8 cellular contexts compared by ENCODE assay signal in the genomic region with DNA sequence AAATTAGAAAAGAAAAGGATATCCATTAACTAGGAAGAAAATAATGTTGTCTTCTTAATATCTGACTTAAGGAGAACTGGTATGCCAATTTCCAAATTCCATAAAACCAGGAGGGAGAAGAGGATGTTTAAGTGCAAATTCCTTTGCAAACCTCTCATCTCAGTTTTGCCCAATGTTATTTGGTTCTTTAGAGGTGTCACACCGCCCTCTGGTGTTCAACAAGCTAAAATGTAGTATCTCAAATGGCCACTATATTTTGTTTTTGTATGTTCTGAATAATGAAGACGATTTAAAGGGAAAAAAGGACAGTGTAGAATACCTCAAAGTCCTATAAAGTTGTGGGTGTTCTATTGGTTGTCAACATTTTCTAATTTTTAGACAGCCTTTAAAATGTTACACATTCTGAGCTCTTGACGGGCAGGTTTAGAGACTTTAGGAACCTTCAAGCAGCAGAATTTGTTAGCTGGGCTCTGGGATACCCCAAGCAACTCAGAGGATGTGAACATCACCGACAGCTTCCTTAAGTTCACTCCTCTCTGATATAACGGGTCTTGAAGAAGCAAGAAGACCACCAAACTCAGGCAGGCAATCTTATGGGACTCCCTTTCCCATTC.
DNase-seq lines count a peak whose midpoint lies in the region; ATAC-seq and TF ChIP-seq lines count a peak whose summit lies in the region.

No MANE protein-coding gene starts in this region.

- TF ChIP-seq POLR2A in transverse colon (IDR thresholded peaks at IDR 0.05) = no peak

- no peak overlapping the region for H3K4me3 Mint-ChIP-seq in CD4-positive, CD25-positive, alpha-beta regulatory T cell

- H3K36me3 Mint-ChIP-seq in CD4-positive, CD25-positive, alpha-beta regulatory T cell = no peaks in the 10 kb centered on the region

- in situ Hi-C loops in transverse colon (cut with MboI; ENCODE audit: low pct_ligation_motif_present in 1 of 4, low pct_unique_long_range_greater_than_20kb in 1 of 4, low sequenced_read_pairs in 3 of 4) = loop anchor here (5.0 to 25.0 kb wide), 5 partner anchors 413 to 752 kb away; no protein-coding TSS in a partner anchor

- peak in 2 of 3 donors; percentile 20 to 58 for DNase-seq in CD4-positive, CD25-positive, alpha-beta regulatory T cell
- DNase-seq in Jurkat, Clone E6-1 (ENCODE audit: low read depth, low spot score) = peak; percentile 51
- DNase-seq in RKO (ENCODE audit: low spot score) (peak; percentile 78), choroid plexus epithelial cell (ENCODE audit: low read depth) (peak; percentile 89), transverse colon (peak; percentile 25), T1000 (lab: John Stamatoyannopoulos, UW) (no peak)

- ATAC-seq in CD4-positive, CD25-positive, alpha-beta regulatory T cell (ENCODE audit: low read depth in 2 of 2) = no peak
- ATAC-seq in GM18861 (IDR thresholded peaks at IDR 0.05; ENCODE audit: unreplicated experiment) = peak; percentile 52

- TF ChIP-seq RAD21 in liver (IDR thresholded peaks at IDR 0.05) = peak; percentile 90 to 92

- H3K27me3 ChIP-seq in CD4-positive, CD25-positive, alpha-beta regulatory T cell (ENCODE audit: control insufficient read depth, insufficient read depth, low read length) = peaks cover 1% of the 10 kb centered on the region
- H3K27me3 ChIP-seq in liver (ENCODE audit: control insufficient read depth in 4 of 4, insufficient read depth in 4 of 4, low read length in 3 of 4) = no peaks in the 10 kb centered on the region
- no peaks in the 10 kb centered on the region for H3K27me3 ChIP-seq in transverse colon

- no peaks in the 10 kb centered on the region for H3K36me3 ChIP-seq in CD4-positive, CD25-positive, alpha-beta regulatory T cell (ENCODE audit: control insufficient read depth, insufficient read depth, low read length)
- H3K36me3 ChIP-seq in liver (ENCODE audit: control insufficient read depth in 4 of 4, insufficient read depth in 3 of 4, low read depth in 1 of 4, low read length in 3 of 4) = no peaks in the 10 kb centered on the region
- H3K36me3 ChIP-seq in transverse colon = no peaks in the 10 kb centered on the region

- no peaks in the 10 kb centered on the region for H3K4me1 ChIP-seq in CD4-positive, CD25-positive, alpha-beta regulatory T cell (ENCODE audit: control insufficient read depth, insufficient read depth, low read length, poor library complexity, severe bottlenecking)
- H3K4me1 ChIP-seq in liver (ENCODE audit: control insufficient read depth in 4 of 4, insufficient read depth in 4 of 4, low read length in 3 of 4) (peaks cover 0 to 4% (median 2%) of the 10 kb centered on the region in 4 donors), transverse colon (no peaks in the 10 kb centered on the region)

- no peak overlapping the region for H3K27ac Mint-ChIP-seq in CD4-positive, CD25-positive, alpha-beta regulatory T cell

- H3K4me3 ChIP-seq in CD4-positive, CD25-positive, alpha-beta regulatory T cell (ENCODE audit: low read depth, low read length) = no peak overlapping the region
- no peak overlapping the region for H3K4me3 ChIP-seq in Jurkat, Clone E6-1 (ENCODE audit: low read length)
- H3K4me3 ChIP-seq in choroid plexus epithelial cell (ENCODE audit: low read depth, low read length) = no peak overlapping the region
- no peak overlapping the region for H3K4me3 ChIP-seq in liver (ENCODE audit: low read depth in 1 of 3, low read length in 3 of 3)
- no peak overlapping the region for H3K4me3 ChIP-seq in transverse colon

- intact Hi-C loops in transverse colon (cut with DNase I; ENCODE audit: low total_unique reads) = loop anchor here (10.0 kb wide), 1 partner anchor 745 kb away; no protein-coding TSS in a partner anchor

- 18% methylated on average over 5 of the region's 5 CpGs for WGBS in liver
- 18 to 33% methylated on average over 5 of the region's 5 CpGs for WGBS in transverse colon (ENCODE audit: low coverage in 1 of 2), 2 donors

- H3K27me3 Mint-ChIP-seq in CD4-positive, CD25-positive, alpha-beta regulatory T cell = peaks cover 5% of the 10 kb centered on the region

- H3K4me1 Mint-ChIP-seq in CD4-positive, CD25-positive, alpha-beta regulatory T cell = no peaks in the 10 kb centered on the region

- H3K9ac ChIP-seq in liver (ENCODE audit: low read depth in 1 of 2, low read length in 2 of 2) = no peak overlapping the region

- H3K9me3 ChIP-seq in CD4-positive, CD25-positive, alpha-beta regulatory T cell (ENCODE audit: control insufficient read depth in 2 of 2, low read length in 2 of 2) = no peaks in the 10 kb centered on the region
- H3K9me3 ChIP-seq in liver (ENCODE audit: control insufficient read depth in 4 of 4, low read length in 3 of 4) (no peaks in the 10 kb centered on the region), transverse colon (no peaks in the 10 kb centered on the region)

- no peak for TF ChIP-seq EP300 in transverse colon (IDR thresholded peaks at IDR 0.05; ENCODE audit: low read depth)

- TF ChIP-seq CTCF in choroid plexus epithelial cell (conservative IDR thresholded peaks at IDR 0.05; ENCODE audit: low read depth, low read length) (peak; percentile 69), liver (IDR thresholded peaks at IDR 0.05; ENCODE audit: low read depth, low read length, missing input control) (peak; percentile 77), transverse colon (IDR thresholded peaks at IDR 0.05) (peak; percentile 66 to 76 (median 70))

- H3K27ac ChIP-seq in CD4-positive, CD25-positive, alpha-beta regulatory T cell (ENCODE audit: insufficient read depth, low read length, poor library complexity, severe bottlenecking) = no peak overlapping the region
- H3K27ac ChIP-seq in liver (ENCODE audit: low read depth in 1 of 2, low read length in 2 of 2) (no peak overlapping the region), transverse colon (no peak overlapping the region)

- peaks cover 0 to 3% (median 0%) of the 10 kb centered on the region in 7 donors for H3K9me3 Mint-ChIP-seq in CD4-positive, CD25-positive, alpha-beta regulatory T cell

TF ChIP-seq in liver, 16 proteins besides CTCF, POLR2A, EP300 and RAD21:
- TF ChIP-seq TAF1 (conservative IDR thresholded peaks at IDR 0.05) = no peak
- TF ChIP-seq RXRA (IDR thresholded peaks at IDR 0.05) = no peak
- no peak for TF ChIP-seq EGR1 (IDR thresholded peaks at IDR 0.05; ENCODE audit: low read depth in 2 of 2)
